In the genomic region with DNA sequence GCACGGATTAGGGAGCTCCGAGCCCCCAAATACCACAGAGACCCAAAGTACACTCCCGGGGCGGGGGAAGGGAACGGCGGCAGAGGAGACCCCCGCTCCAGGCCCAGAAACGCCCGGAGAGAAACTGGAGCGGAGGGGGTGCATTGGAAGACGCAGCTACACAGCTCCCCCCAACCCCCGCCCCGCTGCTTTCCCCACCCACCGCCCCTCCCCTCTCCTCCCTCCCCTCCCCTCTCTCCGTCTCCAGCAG, we compare ENCODE assay signal across 8 cellular contexts. TPM values are rescaled to one million over a fixed set of nuclear protein-coding genes. Genes with fewer than 3 reads are reported as not detected.
DNase-seq lines count a peak whose midpoint lies in the region; ATAC-seq and TF ChIP-seq lines count a peak whose summit lies in the region.

No MANE protein-coding gene starts in this region.

- TF ChIP-seq CTCF in lung (IDR thresholded peaks at IDR 0.05; ENCODE audit: control extremely low read depth, extremely low read depth) (no peak), vagina (IDR thresholded peaks at IDR 0.05) (no peak)

- WGBS in lung, 2 donors: 0 to 2% methylated on average over 9 to 15 of the region's 15 CpGs

- intact Hi-C loops in vagina (cut with DNase I): loop anchor here (2.0 kb wide), 1 partner anchor 151 kb away; no protein-coding TSS in a partner anchor

- no peaks in the 10 kb centered on the region for H3K36me3 ChIP-seq in ACC112 (ENCODE audit: insufficient read depth, low read length)
- H3K36me3 ChIP-seq in lung (ENCODE audit: control insufficient read depth in 2 of 2, insufficient read depth in 2 of 2, low read length in 2 of 2): no peaks in the 10 kb centered on the region
- no peaks in the 10 kb centered on the region for H3K36me3 ChIP-seq in vagina

- H3K9me3 ChIP-seq in lung (ENCODE audit: control insufficient read depth in 2 of 2, insufficient read depth in 1 of 2, low read length in 1 of 2): no peaks in the 10 kb centered on the region
- no peaks in the 10 kb centered on the region for H3K9me3 ChIP-seq in vagina

- H2AFZ ChIP-seq in ACC112 (ENCODE audit: low read length, unreplicated experiment): peak overlapping the region; percentile 69

- TF ChIP-seq POLR2A in vagina (IDR thresholded peaks at IDR 0.05): no peak

- H3K27me3 ChIP-seq in ACC112 (ENCODE audit: insufficient read depth, low read length) (peaks cover 47% of the 10 kb centered on the region), lung (ENCODE audit: control insufficient read depth, insufficient read depth) (no peaks in the 10 kb centered on the region), vagina (no peaks in the 10 kb centered on the region)

- no peaks in the 10 kb centered on the region for H3K79me2 ChIP-seq in ACC112 (ENCODE audit: control insufficient read depth, insufficient read depth, low read length, unreplicated experiment)

- H3K4me3 ChIP-seq in ACC112 (ENCODE audit: low read depth, low read length) (peak overlapping the region; percentile 84), lung (peak overlapping the region; percentile 71), vagina (peak overlapping the region; percentile 93 to 99)

- peak; percentile 27 for DNase-seq in HK-2 (ENCODE audit: unreplicated experiment)
- DNase-seq in caudate nucleus (lab: John Stamatoyannopoulos, UW): peak in 1 of 61 donors; percentile 80
- no peak for DNase-seq in lung (ENCODE audit: low spot score)
- DNase-seq in vagina (ENCODE audit: extremely low spot score in 2 of 2): no peak
- DNase-seq in NCI-H524 treated with DMSO at 0.1 percent for 48 hours (lab: John Stamatoyannopoulos, UW): no peak
- no peak for DNase-seq in CD1c-positive myeloid dendritic cell (ENCODE audit: extremely low spot score)

- H3K27ac ChIP-seq in ACC112 (ENCODE audit: low read depth, low read length) (no peak overlapping the region), caudate nucleus (ENCODE audit: low read depth, low read length) (peak overlapping the region; percentile 62), lung (ENCODE audit: low read depth in 1 of 2, low read length in 1 of 2) (peak overlapping the region; percentile 92 to 93), vagina (peak overlapping the region; percentile 95)

- H3K4me1 ChIP-seq in ACC112 (ENCODE audit: control insufficient read depth, insufficient read depth, low read length, unreplicated experiment) (peaks cover 6% of the 10 kb centered on the region), lung (ENCODE audit: control insufficient read depth in 2 of 2, insufficient read depth in 2 of 2, low read length in 2 of 2) (peaks cover 3 to 6% of the 10 kb centered on the region in 2 donors), vagina (peaks cover 30% of the 10 kb centered on the region)

- ATAC-seq in lung (ENCODE audit: insufficient read depth, low FRiP score) (peak; percentile 77), HG03460 (IDR thresholded peaks at IDR 0.05; ENCODE audit: unreplicated experiment) (no peak)

RNA-seq across cellular contexts. Expression of gene PRKAG2, which starts 1.1 kb away (rescaled TPM):
- total RNA-seq in lung (10 to 100 TPM; 25.5 to 33.3 TPM), vagina (25.0 TPM)
- polyA plus RNA-seq in lung: 10 to 100 TPM; 17.5 to 22.3 TPM
